ENCODE assay signal across 8 cellular contexts in the genomic region with DNA sequence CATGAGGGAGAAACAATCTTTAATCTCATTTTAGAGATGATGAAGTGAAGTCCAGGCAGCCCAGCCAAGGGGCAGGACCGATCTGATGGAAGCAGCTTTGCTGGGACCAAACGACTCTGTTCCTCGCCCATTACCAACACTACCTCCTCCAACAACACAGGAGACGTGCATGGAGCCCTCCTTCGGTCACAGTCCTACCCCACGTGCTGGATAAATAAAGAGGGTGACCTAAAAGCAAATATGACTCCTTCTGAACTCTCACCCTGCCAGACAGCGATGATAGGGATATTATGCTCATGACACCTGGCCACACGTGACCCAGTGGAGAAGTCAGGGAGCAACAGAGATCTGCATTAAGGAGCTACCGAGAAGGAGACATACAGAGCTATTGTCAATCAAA.
DNase-seq lines count a peak whose midpoint lies in the region; ATAC-seq, FAIRE-seq and TF ChIP-seq lines count a peak whose summit lies in the region.

No MANE protein-coding gene starts in this region.

- peaks cover 16% of the 10 kb centered on the region for H3K27me3 Mint-ChIP-seq in activated naive CD8-positive, alpha-beta T cell

- H3K27ac Mint-ChIP-seq in activated naive CD8-positive, alpha-beta T cell = no peak overlapping the region

- no peaks in the 10 kb centered on the region for H3K9me3 ChIP-seq in stomach smooth muscle (ENCODE audit: control insufficient read depth in 2 of 2, low read length in 2 of 2)

- TF ChIP-seq POLR2A in H54 (IDR thresholded peaks at IDR 0.05; ENCODE audit: low read depth, low read length) = no peak

- peaks cover 9% of the 10 kb centered on the region for H3K4me1 Mint-ChIP-seq in activated naive CD8-positive, alpha-beta T cell (ENCODE audit: low read depth)

- H3K4me3 ChIP-seq in stomach smooth muscle (ENCODE audit: low read length in 2 of 2) = peak overlapping the region; percentile 74 to 75

- no peaks in the 10 kb centered on the region for H3K27me3 ChIP-seq in layer of hippocampus (ENCODE audit: control insufficient read depth, insufficient read depth, low read length)
- H3K27me3 ChIP-seq in stomach smooth muscle (ENCODE audit: control insufficient read depth in 1 of 2, insufficient read depth in 2 of 2, low read length in 2 of 2) = no peaks in the 10 kb centered on the region

- H3K4me1 ChIP-seq in stomach smooth muscle (ENCODE audit: control insufficient read depth, insufficient read depth, low read length) = peaks cover 51% of the 10 kb centered on the region

- no peak for FAIRE-seq in H54 (lab: Jason Lieb, UNC)

- H3K36me3 ChIP-seq in stomach smooth muscle (ENCODE audit: control insufficient read depth in 2 of 2, insufficient read depth in 2 of 2, low read length in 2 of 2) = no peaks in the 10 kb centered on the region

- ATAC-seq in HG02642 (IDR thresholded peaks at IDR 0.05; ENCODE audit: poor library complexity, unreplicated experiment) (no peak), GM19324 (IDR thresholded peaks at IDR 0.05; ENCODE audit: low FRiP score, unreplicated experiment) (no peak)

- no peaks in the 10 kb centered on the region for H3K9me3 Mint-ChIP-seq in activated naive CD8-positive, alpha-beta T cell (ENCODE audit: low read depth)

- peak; percentile 46 for DNase-seq in NCI-H1092 treated with DMSO at 0.1 percent for 48 hours (lab: John Stamatoyannopoulos, UW)
- DNase-seq in NCI-H1092 (lab: John Stamatoyannopoulos, UW) = no peak
- DNase-seq in H54 (ENCODE audit: insufficient read length, low spot score) = no peak

- H3K4me3 Mint-ChIP-seq in activated naive CD8-positive, alpha-beta T cell = peak overlapping the region; percentile 72

- H3K36me3 Mint-ChIP-seq in activated naive CD8-positive, alpha-beta T cell = no peaks in the 10 kb centered on the region

- H3K9ac ChIP-seq in stomach smooth muscle (ENCODE audit: low read length in 2 of 2) = peak overlapping the region; percentile 91 to 95

- peak overlapping the region; percentile 74 for H3K27ac ChIP-seq in layer of hippocampus (ENCODE audit: low read depth, low read length)
- peak overlapping the region; percentile 99 for H3K27ac ChIP-seq in stomach smooth muscle (ENCODE audit: low read length)
